Comparison of ENCODE assay signal across 1 cellular context in the genomic region with DNA sequence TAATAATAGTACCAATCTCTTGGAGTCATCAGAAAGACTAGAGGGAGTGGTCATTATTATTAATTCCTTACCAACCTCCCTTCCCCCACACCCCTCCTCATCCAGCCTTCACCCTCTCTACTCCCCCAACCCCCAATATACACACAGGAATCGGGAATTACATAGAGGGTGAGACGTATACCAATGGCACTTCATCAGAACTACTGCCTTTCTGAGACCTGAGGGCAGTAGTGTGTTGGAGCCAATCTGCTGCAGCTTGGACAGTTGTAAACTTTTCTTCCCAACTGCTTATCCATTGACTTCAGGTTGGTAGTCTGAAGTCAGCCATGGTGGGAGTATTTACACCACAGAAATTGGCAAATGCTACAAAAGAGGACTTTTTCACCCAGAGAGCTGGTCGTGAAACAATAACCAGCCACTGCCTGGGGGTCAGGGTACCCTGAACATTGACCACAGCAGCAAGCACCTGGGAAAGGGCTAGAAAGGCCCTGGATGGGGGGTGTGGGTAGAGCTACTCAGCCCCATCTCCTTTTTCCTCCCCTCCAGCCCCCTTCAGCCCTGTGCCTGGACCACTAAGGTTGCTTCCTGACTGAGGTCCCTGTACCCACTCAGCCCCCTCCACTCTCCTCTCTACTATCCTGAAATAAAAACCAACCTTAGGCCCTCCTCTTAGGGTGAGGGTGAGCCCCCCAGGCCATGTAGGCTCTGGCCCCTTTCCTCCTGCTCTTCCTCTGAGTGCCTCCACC.
TF ChIP-seq lines count a peak whose summit lies in the region.

No MANE protein-coding gene starts in this region.

TF ChIP-seq in H1, 55 proteins besides CTCF, POLR2A, EP300 and RAD21:
- TF ChIP-seq GTF2F1 (IDR thresholded peaks at IDR 0.05; ENCODE audit: borderline replicate concordance, low read depth, low read length) (no peak), SUZ12 (IDR thresholded peaks at IDR 0.05; ENCODE audit: low read length) (no peak), KDM4A (IDR thresholded peaks at IDR 0.05; ENCODE audit: low read depth, low read length, severe bottlenecking) (no peak), SRF (IDR thresholded peaks at IDR 0.05; ENCODE audit: low read depth, low read length) (no peak), CREB1 (IDR thresholded peaks at IDR 0.05) (no peak), JUN (IDR thresholded peaks at IDR 0.05; ENCODE audit: low read depth, low read length) (no peak), BRCA1 (IDR thresholded peaks at IDR 0.05; ENCODE audit: low read depth, low read length) (no peak), SP1 (IDR thresholded peaks at IDR 0.05; ENCODE audit: low read depth, low read length) (no peak), BACH1 (IDR thresholded peaks at IDR 0.05; ENCODE audit: low read length) (no peak), HDAC6 (IDR thresholded peaks at IDR 0.05; ENCODE audit: low read depth, low read length) (no peak), NANOG (IDR thresholded peaks at IDR 0.05; ENCODE audit: insufficient read depth, low read depth, low read length, poor library complexity, severe bottlenecking) (no peak), SAP30 (IDR thresholded peaks at IDR 0.05; ENCODE audit: insufficient read depth, insufficient replicate concordance, low read length) (no peak), PHF8 (conservative IDR thresholded peaks at IDR 0.05; ENCODE audit: low read depth, low read length) (no peak), TBP (IDR thresholded peaks at IDR 0.05; ENCODE audit: low read depth, low read length) (no peak), SP4 (IDR thresholded peaks at IDR 0.05; ENCODE audit: low read length) (no peak), E2F6 (IDR thresholded peaks at IDR 0.05) (no peak), SIRT6 (IDR thresholded peaks at IDR 0.05; ENCODE audit: low read length) (no peak), RFX5 (IDR thresholded peaks at IDR 0.05; ENCODE audit: borderline replicate concordance, low read depth, low read length) (no peak)
- TF ChIP-seq, protein P1, sequence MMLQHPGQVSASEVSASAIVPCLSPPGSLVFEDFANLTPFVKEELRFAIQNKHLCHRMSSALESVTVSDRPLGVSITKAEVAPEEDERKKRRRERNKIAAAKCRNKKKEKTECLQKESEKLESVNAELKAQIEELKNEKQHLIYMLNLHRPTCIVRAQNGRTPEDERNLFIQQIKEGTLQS (IDR thresholded peaks at IDR 0.05; ENCODE audit: insufficient read depth, low read depth, low read length): no peak
